ENCODE assay signal across 16 cellular contexts in genomic region chr11:77634724-77635123, GRCh38. TPM values are rescaled to one million over a fixed set of nuclear protein-coding genes. Genes with fewer than 3 reads are reported as not detected.
DNase-seq lines count a peak whose midpoint lies in the region; ATAC-seq and TF ChIP-seq lines count a peak whose summit lies in the region.
"Had no signal": no experiment of that assay in that cellular context is flagged by ENCODE, and none has a peak within 500 bp of the region (broad histone marks: within the 10 kb centered on the region; RNA-seq: fewer than 3 reads in every experiment).

No MANE protein-coding gene starts in this region.

- H2AFZ ChIP-seq in Loucy (ENCODE audit: low read length) = no peak overlapping the region; the same call in 1 of the 2 replicates
- H2AFZ ChIP-seq in neural progenitor cell (replicated peaks) = no peak overlapping the region

- H3K27ac Mint-ChIP-seq in T-helper 2 cell treated with Interferon-gamma antibody and Interleukin-4, amounts not matched to agents 5 μg/mL and 100 μg/mL, for 36 hours = peak overlapping the region; percentile 76
- peak overlapping the region; percentile 44 for H3K27ac Mint-ChIP-seq in activated T-helper 2 cell treated with anti-CD3 and anti-CD28 coated beads, Interferon-gamma antibody, Interleukin-2, Interleukin-4, amounts not matched to agents 10 μg/mL and 5 μg/mL and 100 μg/mL, durations not matched to agents 14 hours and 24 hours and 36 hours
- no peak overlapping the region for H3K27ac Mint-ChIP-seq in neural progenitor cell

- H3K27me3 ChIP-seq in Loucy (ENCODE audit: insufficient read depth, low read length, poor library complexity, severe bottlenecking) = no peaks in the 10 kb centered on the region
- H3K27me3 ChIP-seq in neural progenitor cell = no peaks in the 10 kb centered on the region
- H3K27me3 ChIP-seq: neutrophil, transverse colon had no signal

- peak overlapping the region; percentile 97 for H3K4me2 ChIP-seq in Loucy (ENCODE audit: low read depth, low read length, poor library complexity, severe bottlenecking)
- no peak overlapping the region for H3K4me2 ChIP-seq in neural progenitor cell

- H3K79me2 ChIP-seq in Loucy (ENCODE audit: insufficient read depth, low read length) (peaks cover 71% of the 10 kb centered on the region), neural progenitor cell (ENCODE audit: low read depth) (peaks cover 78% of the 10 kb centered on the region)

- H3K9me3 ChIP-seq in Loucy (ENCODE audit: insufficient read depth, low read depth, low read length) (no peaks in the 10 kb centered on the region), neural progenitor cell (ENCODE audit: low read depth) (no peaks in the 10 kb centered on the region)
- H3K9me3 ChIP-seq: neutrophil, transverse colon had no signal

- no peak for TF ChIP-seq CTCF in Loucy (conservative IDR thresholded peaks at IDR 0.05; ENCODE audit: low read length)
- no peak for TF ChIP-seq CTCF in neural progenitor cell (IDR thresholded peaks at IDR 0.05)

- peak overlapping the region; percentile 93 for H3K9ac ChIP-seq in Loucy (ENCODE audit: low read depth, low read length, poor library complexity, severe bottlenecking)
- no peak overlapping the region for H3K9ac ChIP-seq in neural progenitor cell

- peaks cover 55% of the 10 kb centered on the region for H3K4me1 ChIP-seq in Loucy (ENCODE audit: insufficient read depth, low read length, poor library complexity, severe bottlenecking)
- peaks cover 6% of the 10 kb centered on the region for H3K4me1 ChIP-seq in neural progenitor cell

- peaks cover under 1% of the 10 kb centered on the region for H3K9me3 Mint-ChIP-seq in T-helper 2 cell treated with Interferon-gamma antibody and Interleukin-4, amounts not matched to agents 5 μg/mL and 100 μg/mL, for 36 hours
- H3K9me3 Mint-ChIP-seq in activated T-helper 2 cell treated with anti-CD3 and anti-CD28 coated beads, Interferon-gamma antibody, Interleukin-2, Interleukin-4, amounts not matched to agents 10 μg/mL and 5 μg/mL and 100 μg/mL, durations not matched to agents 14 hours and 24 hours and 36 hours = peaks cover under 1% of the 10 kb centered on the region
- H3K9me3 Mint-ChIP-seq in neural progenitor cell = no peaks in the 10 kb centered on the region

- no peak overlapping the region for H3K27ac ChIP-seq in neural progenitor cell

- intact Hi-C loops in activated T-helper 2 cell treated with anti-CD3 and anti-CD28 coated beads, Interferon-gamma antibody, Interleukin-2, Interleukin-4, amounts not matched to agents 10 μg/mL and 5 μg/mL and 100 μg/mL, durations not matched to agents 14 hours and 24 hours and 36 hours (cut with micrococcal nuclease) = loop anchor here (5.0 to 10.0 kb wide), 2 partner anchors 73 to 720 kb away; no protein-coding TSS in a partner anchor
- intact Hi-C loops in left colon (cut with DNase I, micrococcal nuclease) = no loop called here

- peaks cover 26% of the 10 kb centered on the region for H3K36me3 Mint-ChIP-seq in T-helper 2 cell treated with Interferon-gamma antibody and Interleukin-4, amounts not matched to agents 5 μg/mL and 100 μg/mL, for 36 hours (ENCODE audit: low read depth)
- peaks cover 53% of the 10 kb centered on the region for H3K36me3 Mint-ChIP-seq in activated T-helper 2 cell treated with anti-CD3 and anti-CD28 coated beads, Interferon-gamma antibody, Interleukin-2, Interleukin-4, amounts not matched to agents 10 μg/mL and 5 μg/mL and 100 μg/mL, durations not matched to agents 14 hours and 24 hours and 36 hours (ENCODE audit: low read depth)
- peaks cover 21% of the 10 kb centered on the region for H3K36me3 Mint-ChIP-seq in neural progenitor cell

- H3K4me1 Mint-ChIP-seq in T-helper 2 cell treated with Interferon-gamma antibody and Interleukin-4, amounts not matched to agents 5 μg/mL and 100 μg/mL, for 36 hours (ENCODE audit: low read depth) = peaks cover 43% of the 10 kb centered on the region
- peaks cover 34% of the 10 kb centered on the region for H3K4me1 Mint-ChIP-seq in activated T-helper 2 cell treated with anti-CD3 and anti-CD28 coated beads, Interferon-gamma antibody, Interleukin-2, Interleukin-4, amounts not matched to agents 10 μg/mL and 5 μg/mL and 100 μg/mL, durations not matched to agents 14 hours and 24 hours and 36 hours (ENCODE audit: low read depth)
- H3K4me1 Mint-ChIP-seq in neural progenitor cell = peaks cover 24% of the 10 kb centered on the region

- H3F3A ChIP-seq in Loucy (ENCODE audit: low read depth) = peaks cover 5% of the 10 kb centered on the region; the same call in 1 of the 2 replicates
- H3F3A ChIP-seq in neural progenitor cell (ENCODE audit: low read depth) = peaks cover 10% of the 10 kb centered on the region

- no peak for DNase-seq in T-helper 2 cell treated with Interferon-gamma antibody and Interleukin-4, amounts not matched to agents 5 μg/mL and 100 μg/mL, for 36 hours (ENCODE audit: low spot score)
- DNase-seq in T-helper 2 cell (no peak), neural progenitor cell (ENCODE audit: low spot score) (no peak), left colon (no peak), NCI-H2171 (lab: John Stamatoyannopoulos, UW) (no peak)
- no peak for DNase-seq in activated T-helper 2 cell treated with anti-CD3 and anti-CD28 coated beads, Interferon-gamma antibody, Interleukin-2, Interleukin-4, amounts not matched to agents 10 μg/mL and 5 μg/mL and 100 μg/mL, durations not matched to agents 14 hours and 24 hours and 36 hours (ENCODE audit: low spot score)
- no peak for DNase-seq in NK-92 treated with Interleukin-12 subunit alpha and Interleukin-12 subunit beta, amount 100 ng/mL, for 24 hours (lab: John Stamatoyannopoulos, UW)
- DNase-seq: central memory CD4-positive, alpha-beta T cell; H7; hippocampal formation; NCI-H1417 treated with DMSO at 0.1 percent for 48 hours; small intestine; transverse colon had no signal

- H3K4me3 Mint-ChIP-seq in T-helper 2 cell treated with Interferon-gamma antibody and Interleukin-4, amounts not matched to agents 5 μg/mL and 100 μg/mL, for 36 hours = peak overlapping the region; percentile 64
- H3K4me3 Mint-ChIP-seq in activated T-helper 2 cell treated with anti-CD3 and anti-CD28 coated beads, Interferon-gamma antibody, Interleukin-2, Interleukin-4, amounts not matched to agents 10 μg/mL and 5 μg/mL and 100 μg/mL, durations not matched to agents 14 hours and 24 hours and 36 hours (ENCODE audit: low read depth) = peak overlapping the region; percentile 53
- H3K4me3 Mint-ChIP-seq in neural progenitor cell = peak overlapping the region; percentile 68

- peak overlapping the region; percentile 100 for H3K4me3 ChIP-seq in Loucy (ENCODE audit: low read length, poor library complexity, severe bottlenecking)
- no peak overlapping the region for H3K4me3 ChIP-seq in neural progenitor cell
- H3K4me3 ChIP-seq: transverse colon had no signal

- H3K9me2 ChIP-seq in Loucy (replicated peaks; ENCODE audit: low read depth, low read length) = no peaks in the 10 kb centered on the region

- ATAC-seq in left colon = no peak
- ATAC-seq: Panc1 had no signal

- H4K20me1 ChIP-seq in Loucy (ENCODE audit: insufficient read depth, low read length, poor library complexity, severe bottlenecking) (peaks cover 52% of the 10 kb centered on the region), neural progenitor cell (ENCODE audit: low read depth) (peaks cover 19% of the 10 kb centered on the region)

- no peaks in the 10 kb centered on the region for H3K27me3 Mint-ChIP-seq in T-helper 2 cell treated with Interferon-gamma antibody and Interleukin-4, amounts not matched to agents 5 μg/mL and 100 μg/mL, for 36 hours (ENCODE audit: low read depth)
- H3K27me3 Mint-ChIP-seq in activated T-helper 2 cell treated with anti-CD3 and anti-CD28 coated beads, Interferon-gamma antibody, Interleukin-2, Interleukin-4, amounts not matched to agents 10 μg/mL and 5 μg/mL and 100 μg/mL, durations not matched to agents 14 hours and 24 hours and 36 hours (ENCODE audit: low read depth) = no peaks in the 10 kb centered on the region
- no peaks in the 10 kb centered on the region for H3K27me3 Mint-ChIP-seq in neural progenitor cell (ENCODE audit: insufficient read depth, low read depth)

- H3K36me3 ChIP-seq in Loucy (ENCODE audit: insufficient read depth, low read length) (no peaks in the 10 kb centered on the region), neural progenitor cell (peaks cover 3% of the 10 kb centered on the region)
- H3K36me3 ChIP-seq: neutrophil, transverse colon had no signal

RNA-seq across cellular contexts. Expression of gene CLNS1A, which starts 2.9 kb away (rescaled TPM):
- 153 and 157 TPM in 2 replicates for total RNA-seq in activated T-helper 2 cell treated with anti-CD3 and anti-CD28 coated beads, Interferon-gamma antibody, Interleukin-2, Interleukin-4, amounts not matched to agents 10 μg/mL and 5 μg/mL and 100 μg/mL, durations not matched to agents 14 hours and 24 hours and 36 hours
- total RNA-seq in neural progenitor cell (ENCODE audit: low replicate concordance) (284 and 413 TPM in 2 replicates), left colon (10 to 100 TPM; 73.9 to 74.1 TPM)

RNA-seq across cellular contexts. Expression of gene AQP11, which starts 45.0 kb away (rescaled TPM):
- 0.52 and 0.97 TPM in 2 replicates for total RNA-seq in activated T-helper 2 cell treated with anti-CD3 and anti-CD28 coated beads, Interferon-gamma antibody, Interleukin-2, Interleukin-4, amounts not matched to agents 10 μg/mL and 5 μg/mL and 100 μg/mL, durations not matched to agents 14 hours and 24 hours and 36 hours
- total RNA-seq in neural progenitor cell (ENCODE audit: low replicate concordance) (0.24 and 1.1 TPM in 2 replicates), left colon (1 to 10 TPM; 4.0 to 7.1 TPM)
